8 cellular contexts compared by ENCODE assay signal in genomic region chr12:40106202-40106533, GRCh38. TPM values are rescaled to one million over a fixed set of nuclear protein-coding genes. Genes with fewer than 3 reads are reported as not detected.
DNase-seq lines count a peak whose midpoint lies in the region; ATAC-seq, FAIRE-seq and TF ChIP-seq lines count a peak whose summit lies in the region.

No MANE protein-coding gene starts in this region.

- H3K4me1 ChIP-seq in OCI-LY1 (ENCODE audit: insufficient read depth, low read length, severe bottlenecking) (peaks cover 58% of the 10 kb centered on the region), pancreas (peaks cover 9 to 30% (median 10%) of the 10 kb centered on the region in 3 donors)

- DNase-seq in GM10248 (ENCODE audit: extremely low spot score) (peak; percentile 16), epithelial cell of esophagus (ENCODE audit: low read depth) (no peak), pancreas (no peak), dermis blood vessel endothelial cell (no peak)
- no peak for DNase-seq in activated effector memory CD4-positive, alpha-beta T cell treated with Interleukin-2 at 50 U/mL for 16 hours

- H3K36me3 ChIP-seq in OCI-LY1 (ENCODE audit: insufficient read depth, low read length): no peaks in the 10 kb centered on the region
- H3K36me3 ChIP-seq in pancreas: no peaks in the 10 kb centered on the region

- peak overlapping the region; percentile 17; the same call in 1 of the 2 replicates for H3K9ac ChIP-seq in OCI-LY1 (ENCODE audit: low read length)

- POLR2A ChIA-PET in GM10248 (lab: Yijun Ruan, JAX): no interaction called here

- TF ChIP-seq CTCF in GM10248 (IDR thresholded peaks at IDR 0.05; ENCODE audit: control extremely low read depth, extremely low read depth, low read depth, missing control alignments) (no peak), OCI-LY1 (IDR thresholded peaks at IDR 0.05; ENCODE audit: low read length) (no peak), epithelial cell of esophagus (IDR thresholded peaks at IDR 0.05; ENCODE audit: insufficient read depth, low read depth, low read length, missing control alignments) (no peak), pancreas (IDR thresholded peaks at IDR 0.05) (no peak)

- H3K79me2 ChIP-seq in OCI-LY1 (ENCODE audit: insufficient read depth, low read length): 0 out of 2 replicates have a peak, but pooled peaks cover 4% of the 10 kb centered on the region

- H3K4me2 ChIP-seq in OCI-LY1 (ENCODE audit: low read length): peak overlapping the region; percentile 68

- H3K27ac ChIP-seq in OCI-LY1 (ENCODE audit: low read depth, low read length, poor library complexity, severe bottlenecking) (peak overlapping the region; percentile 42), pancreas (peak overlapping the region in 2 of 4 donors; percentile 83 to 86)

- no peaks in the 10 kb centered on the region for H3K9me3 ChIP-seq in OCI-LY1 (ENCODE audit: low read length)
- no peaks in the 10 kb centered on the region for H3K9me3 ChIP-seq in pancreas

- peak overlapping the region; percentile 85; the same call in 1 of the 2 replicates for H2AFZ ChIP-seq in OCI-LY1 (ENCODE audit: low read length)

- FAIRE-seq in pancreas (lab: Jason Lieb, UNC): no peak

- H3K4me3 ChIP-seq in OCI-LY1 (ENCODE audit: low read depth, low read length, poor library complexity, severe bottlenecking): peak overlapping the region; percentile 92
- peak overlapping the region; percentile 24 for H3K4me3 ChIP-seq in epithelial cell of esophagus (ENCODE audit: low read length)
- H3K4me3 ChIP-seq in pancreas: peak overlapping the region in 3 of 4 donors; percentile 97 to 100 (median 100)

- H3K9me2 ChIP-seq in OCI-LY1 (ENCODE audit: low read depth, low read length): no peaks in the 10 kb centered on the region

- H3F3A ChIP-seq in OCI-LY1 (ENCODE audit: insufficient read depth, low read length): peaks cover 4% of the 10 kb centered on the region; the same call in 1 of the 2 replicates

- intact Hi-C loops in pancreas (cut with DNase I): loop anchor here in 2 of 3 donors (10.0 kb wide), 2 partner anchors 71 to 91 kb away; no protein-coding TSS in a partner anchor

- peak in 2 of 4 donors; percentile 9 to 22 for ATAC-seq in pancreas
- ATAC-seq in GM18519 (IDR thresholded peaks at IDR 0.05; ENCODE audit: low FRiP score, unreplicated experiment): no peak
- ATAC-seq in HG03520 (IDR thresholded peaks at IDR 0.05; ENCODE audit: unreplicated experiment): no peak

- H3K27me3 ChIP-seq in OCI-LY1 (ENCODE audit: insufficient read depth, low read length) (no peaks in the 10 kb centered on the region), pancreas (no peaks in the 10 kb centered on the region)

- CTCF ChIA-PET in GM10248 (lab: Yijun Ruan, JAX): interaction anchor here (0.9 to 9.6 kb wide), 10 partner anchors 9 to 94 kb away, joined by 3 to 66 read pairs (median 4); no protein-coding TSS in a partner anchor

- H4K20me1 ChIP-seq in OCI-LY1 (ENCODE audit: insufficient read depth, low read length): no peaks in the 10 kb centered on the region

- WGBS in pancreas, 2 donors: 5% methylated on average over 9 of the region's 9 CpGs

RNA-seq across cellular contexts. Expression of gene SLC2A13, which starts 0.3 kb away (rescaled TPM):
- total RNA-seq in pancreas (10 to 100 TPM in 1 of 6 donors, 1 to 10 TPM in 5; 5.2 to 10.7 (median 7.7) TPM), dermis blood vessel endothelial cell (4.6 and 6.5 TPM in 2 replicates)
- 1 to 10 TPM; 2.7 to 5.6 TPM for polyA plus RNA-seq in pancreas

Comparison
In these comparisons a context has a peak if more than half of its experiments do, and no peak if none do; other contexts are left out.
1. H3K4me3 ChIP-seq: peak in every context shown above with its lines; median percentile 100 in pancreas; 92 in OCI-LY1; 24 in epithelial cell of esophagus.